In genomic region chr14:29216774-29217232, GRCh38 we compare ENCODE assay signal across 1 cellular context.
TF ChIP-seq lines count a peak whose summit lies in the region.

No MANE protein-coding gene starts in this region.

TF ChIP-seq in SK-N-SH treated with all-trans-retinoic acid at 6 μM for 48 hours, 23 proteins besides CTCF, POLR2A, EP300 and RAD21 (continued from another document):
- TF ChIP-seq PATZ1 (CRISPR knock-in tag; IDR thresholded peaks at IDR 0.05; ENCODE audit: borderline replicate concordance) (no peak), RARB (CRISPR knock-in tag; IDR thresholded peaks at IDR 0.05) (no peak), OSR1 (CRISPR knock-in tag; IDR thresholded peaks at IDR 0.05) (no peak), CSRNP3 (CRISPR knock-in tag; IDR thresholded peaks at IDR 0.05) (no peak), TCF4 (CRISPR knock-in tag; IDR thresholded peaks at IDR 0.05; ENCODE audit: borderline replicate concordance) (no peak), ZNF565 (CRISPR knock-in tag; conservative IDR thresholded peaks at IDR 0.05; ENCODE audit: low read depth) (no peak), GLIS3 (CRISPR knock-in tag; IDR thresholded peaks at IDR 0.05) (no peak), CREB5 (CRISPR knock-in tag; IDR thresholded peaks at IDR 0.05; ENCODE audit: low read depth) (no peak), ISL1 (CRISPR knock-in tag; IDR thresholded peaks at IDR 0.05) (no peak), ZNF8 (CRISPR knock-in tag; IDR thresholded peaks at IDR 0.05) (no peak), ZNF70 (CRISPR knock-in tag; IDR thresholded peaks at IDR 0.05) (no peak), BACH2 (CRISPR knock-in tag; IDR thresholded peaks at IDR 0.05; ENCODE audit: borderline replicate concordance) (no peak)
